In genomic region chr9:90065001-90065400, GRCh38 we compare ENCODE assay signal across 18 cellular contexts.
"Had no signal": no experiment of that assay in that cellular context is flagged by ENCODE, and none has a peak within 500 bp of the region (broad histone marks: within the 10 kb centered on the region; RNA-seq: fewer than 3 reads in every experiment).

No MANE protein-coding gene starts in this region.

- DNase-seq: activated CD4-positive, alpha-beta T cell treated with anti-CD3 and anti-CD28 coated beads for 36 hours; activated CD8-positive, alpha-beta memory T cell treated with anti-CD3 and anti-CD28 coated beads, Interleukin-2, amount 50 U/mL, for 4 hours; activated CD8-positive, alpha-beta T cell treated with anti-CD3 and anti-CD28 coated beads for 36 hours; activated naive CD4-positive, alpha-beta T cell; activated naive CD8-positive, alpha-beta T cell treated with anti-CD3 and anti-CD28 coated beads, Interleukin-2, amount 10 ng/mL, durations not matched to agents 7 days and 5 days; effector memory CD4-positive, alpha-beta T cell; gastrocnemius medialis; heart right ventricle; left ventricle myocardium inferior; naive thymus-derived CD8-positive, alpha-beta T cell; retina; stimulated activated CD4-positive, alpha-beta T cell treated with anti-CD3 and anti-CD28 coated beads, Interleukin-2, amount 100 ng/mL, for 48 hours; stimulated activated naive B cell treated with anti-CD40 and anti-IgM and Interleukin-4, amounts not matched to agents 10 μg/mL and 1 μg/mL and 100 μg/mL, for 72 hours; T-cell; WERI-Rb-1 had no signal

- H3K9me3 ChIP-seq: breast epithelium, gastrocnemius medialis, heart right ventricle, left ventricle myocardium inferior, neutrophil, tibial nerve had no signal

- H3K27me3 ChIP-seq: breast epithelium, gastrocnemius medialis, heart right ventricle, tibial nerve had no signal

- H3K4me3 ChIP-seq: breast epithelium, gastrocnemius medialis, heart right ventricle, left ventricle myocardium inferior, tibial nerve had no signal

- H3K27ac ChIP-seq: breast epithelium, gastrocnemius medialis, heart right ventricle, left ventricle myocardium inferior, neutrophil, tibial nerve, WERI-Rb-1 had no signal

- H3K36me3 ChIP-seq: breast epithelium, gastrocnemius medialis, heart right ventricle, left ventricle myocardium inferior, neutrophil, tibial nerve, WERI-Rb-1 had no signal

- H3K4me1 ChIP-seq: breast epithelium, heart right ventricle, left ventricle myocardium inferior, tibial nerve had no signal
